In the genomic region with DNA sequence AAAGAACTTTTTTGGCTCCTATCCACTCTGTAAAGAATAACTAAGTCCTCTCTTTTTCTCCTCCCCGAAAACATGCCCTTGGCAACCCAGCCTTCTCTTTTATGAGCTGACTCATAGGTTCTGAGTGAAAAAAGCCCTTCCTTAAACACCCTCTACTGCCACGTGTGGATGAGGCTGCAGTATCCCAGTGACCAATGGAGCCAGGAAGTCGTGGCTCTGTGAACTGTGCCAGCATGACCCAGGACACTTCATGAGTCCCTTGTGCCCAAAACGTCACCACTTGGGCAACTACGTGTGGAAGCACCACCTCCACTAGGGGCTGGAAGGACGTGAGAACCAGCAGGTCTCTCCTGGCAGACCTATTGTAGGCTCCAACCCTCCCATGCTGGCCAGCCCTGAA, we compare ENCODE assay signal across 8 cellular contexts.
A peak's percentile ranks its signal among the peaks of the same experiment; 100 is the strongest.
DNase-seq lines count a peak whose midpoint lies in the region; FAIRE-seq and TF ChIP-seq lines count a peak whose summit lies in the region.

No MANE protein-coding gene starts in this region.

- peaks cover 7% of the 10 kb centered on the region for H3K4me1 ChIP-seq in ovary (ENCODE audit: insufficient read depth)
- peaks cover 0 to 4% (median 0%) of the 10 kb centered on the region in 6 donors for H3K4me1 ChIP-seq in spleen

- H3K36me3 ChIP-seq in BJ (ENCODE audit: control insufficient read depth, insufficient read depth, low read length) (no peaks in the 10 kb centered on the region), ovary (no peaks in the 10 kb centered on the region), spleen (no peaks in the 10 kb centered on the region)

- no peak for TF ChIP-seq POLR2A in ovary (IDR thresholded peaks at IDR 0.05)
- TF ChIP-seq POLR2A in spleen (IDR thresholded peaks at IDR 0.05), result no peak

- H3K4me3 ChIP-seq in BJ (ENCODE audit: low read depth, low read length), result no peak overlapping the region
- no peak overlapping the region for H3K4me3 ChIP-seq in fibroblast of the aortic adventitia (ENCODE audit: low read depth, low read length)
- H3K4me3 ChIP-seq in ovary, result no peak overlapping the region
- no peak overlapping the region for H3K4me3 ChIP-seq in spleen

- peak; percentile 74 for FAIRE-seq in RCC 7860 (lab: Jason Lieb, UNC)

- H3K27ac ChIP-seq in ovary, result no peak overlapping the region
- H3K27ac ChIP-seq in spleen, result no peak overlapping the region

- POLR2A ChIA-PET in BJ (lab: Charles Lee), result interaction anchor here (0.6 to 1.1 kb wide), 3 partner anchors 13 to 418 kb away, joined by 3 to 5 read pairs (median 4); no protein-coding TSS in a partner anchor

- peak; percentile 95 for DNase-seq in BJ (ENCODE audit: low read depth)
- DNase-seq in RCC 7860 (ENCODE audit: low spot score), result peak; percentile 79
- DNase-seq in fibroblast of the aortic adventitia (ENCODE audit: low read depth), result peak; percentile 94
- peak; percentile 57 to 75 (median 64) for DNase-seq in ovary
- DNase-seq in stimulated activated CD4-positive, alpha-beta T cell treated with anti-CD3 and anti-CD28 coated beads, Interleukin-15, amount 100 ng/mL, for 24 hours, result no peak
- DNase-seq in mesenteric fat pad (ENCODE audit: low spot score), result no peak
- no peak for DNase-seq in spleen
- DNase-seq in NAMALWA (ENCODE audit: low spot score), result no peak

- TF ChIP-seq CTCF in BJ (IDR thresholded peaks at IDR 0.05; ENCODE audit: insufficient read depth, low read depth, low read length) (peak; percentile 40; the same call in 1 of the 2 replicates), fibroblast of the aortic adventitia (IDR thresholded peaks at IDR 0.05; ENCODE audit: insufficient read depth, low read length) (peak; percentile 34), ovary (IDR thresholded peaks at IDR 0.05) (no peak), spleen (IDR thresholded peaks at IDR 0.05 in 8 of 11, conservative IDR thresholded peaks at IDR 0.05 in 3 of 11) (no peak)

- no peaks in the 10 kb centered on the region for H3K27me3 ChIP-seq in BJ (ENCODE audit: control insufficient read depth, insufficient read depth, low read length)
- H3K27me3 ChIP-seq in ovary, result no peaks in the 10 kb centered on the region
- H3K27me3 ChIP-seq in spleen (replicated peaks in 1 of 7), result no peaks in the 10 kb centered on the region

- CTCF ChIA-PET in BJ (lab: Yijun Ruan, JAX), result interaction anchor here (0.8 to 7.9 kb wide), 9 partner anchors 9 to 1002 kb away, joined by 3 to 123 read pairs (median 3); no protein-coding TSS in a partner anchor

- intact Hi-C loops in ovary (cut with DNase I), result loop anchor here in 1 of 4 donors (5.0 kb wide), 1 partner anchor 54 kb away; no protein-coding TSS in a partner anchor
- intact Hi-C loops in spleen (cut with DNase I; ENCODE audit: low total_unique reads), result no loop called here

- H3K9me3 ChIP-seq in ovary (no peaks in the 10 kb centered on the region), spleen (no peaks in the 10 kb centered on the region)

- WGBS in ovary, 3 donors, result 18 to 24% (median 22%) methylated on average over 6 of the region's 6 CpGs
- WGBS in spleen, 5 donors, result 30 to 40% (median 32%) methylated on average over 6 of the region's 6 CpGs

- TF ChIP-seq EP300 in ovary (IDR thresholded peaks at IDR 0.05), result no peak

Comparison
In these comparisons a context has a peak if more than half of its experiments do, and no peak if none do; other contexts are left out.
1. DNase-seq: peak in BJ (single experiment), RCC 7860 (single experiment), fibroblast of the aortic adventitia (single experiment) and ovary (5 of 5); none in stimulated activated CD4-positive, alpha-beta T cell treated with anti-CD3 and anti-CD28 coated beads, Interleukin-15, amount 100 ng/mL, for 24 hours (single experiment), mesenteric fat pad (single experiment), spleen (single experiment) and NAMALWA (single experiment).
2. CTCF ChIP-seq: peak in BJ (single experiment) and fibroblast of the aortic adventitia (single experiment); none in ovary (0 of 3) and spleen (0 of 11).